Comparison of ENCODE assay signal across 16 cellular contexts in genomic region chr5:140558542-140558941, GRCh38. TPM values are rescaled to one million over a fixed set of nuclear protein-coding genes. Genes with fewer than 3 reads are reported as not detected.
DNase-seq lines count a peak whose midpoint lies in the region; ATAC-seq lines count a peak whose summit lies in the region.
"Had no signal": no experiment of that assay in that cellular context is flagged by ENCODE, and none has a peak within 500 bp of the region (broad histone marks: within the 10 kb centered on the region; RNA-seq: fewer than 3 reads in every experiment).

No MANE protein-coding gene starts in this region.

- peaks cover 15% of the 10 kb centered on the region for H3K79me1 ChIP-seq in mesenchymal stem cell (replicated peaks; ENCODE audit: low read length, poor library complexity, severe bottlenecking)

- H3K4me3 ChIP-seq in mesenchymal stem cell (ENCODE audit: insufficient read depth in 1 of 2, low read depth in 1 of 2, low read length in 2 of 2): no peak overlapping the region
- H3K4me3 ChIP-seq: GM23248 had no signal

- H3K4ac ChIP-seq in mesenchymal stem cell (ENCODE audit: low read depth in 1 of 2, low read length in 2 of 2): no peak overlapping the region

- no peaks in the 10 kb centered on the region for H3K27me3 ChIP-seq in mesenchymal stem cell (ENCODE audit: control insufficient read depth in 1 of 2, insufficient read depth in 1 of 2, low read length in 2 of 2)

- no peak overlapping the region for H4K91ac ChIP-seq in mesenchymal stem cell (ENCODE audit: low read length)

- no peak overlapping the region for H3K4me3 Mint-ChIP-seq in activated CD4-positive, alpha-beta T cell treated with anti-CD3 and anti-CD28 coated beads, Interleukin-2, amount 10 ng/mL, durations not matched to agents 7 days and 5 days
- H3K4me3 Mint-ChIP-seq in activated CD4-positive, alpha-beta T cell treated with anti-CD3 and anti-CD28 coated beads, Interleukin-2, amount 10 ng/mL, durations not matched to agents 24 days and 14 days: no peak overlapping the region
- H3K4me3 Mint-ChIP-seq in activated CD4-positive, alpha-beta memory T cell treated with anti-CD3 and anti-CD28 coated beads for 36 hours: no peak overlapping the region
- no peak overlapping the region for H3K4me3 Mint-ChIP-seq in stimulated activated naive B cell treated with anti-CD40 and anti-IgM and Interleukin-4, amounts not matched to agents 10 μg/mL and 1 μg/mL and 100 μg/mL, for 72 hours

- no peak overlapping the region for H3K27ac ChIP-seq in mesenchymal stem cell (ENCODE audit: low read length, poor library complexity, severe bottlenecking)

- H2BK12ac ChIP-seq in mesenchymal stem cell (ENCODE audit: low read length in 2 of 2): peak overlapping the region in 1 of 2 experiments; percentile 69

- no peak overlapping the region for H3K18ac ChIP-seq in mesenchymal stem cell (ENCODE audit: low read depth in 1 of 2, low read length in 2 of 2)

- H3K9me3 Mint-ChIP-seq in activated CD4-positive, alpha-beta T cell treated with anti-CD3 and anti-CD28 coated beads, Interleukin-2, amount 10 ng/mL, durations not matched to agents 7 days and 5 days: no peaks in the 10 kb centered on the region
- no peaks in the 10 kb centered on the region for H3K9me3 Mint-ChIP-seq in activated CD4-positive, alpha-beta T cell treated with anti-CD3 and anti-CD28 coated beads, Interleukin-2, amount 10 ng/mL, durations not matched to agents 24 days and 14 days
- no peaks in the 10 kb centered on the region for H3K9me3 Mint-ChIP-seq in activated CD4-positive, alpha-beta memory T cell treated with anti-CD3 and anti-CD28 coated beads for 36 hours
- no peaks in the 10 kb centered on the region for H3K9me3 Mint-ChIP-seq in stimulated activated naive B cell treated with anti-CD40 and anti-IgM and Interleukin-4, amounts not matched to agents 10 μg/mL and 1 μg/mL and 100 μg/mL, for 72 hours
- H3K9me3 Mint-ChIP-seq: CD4-positive, CD25-positive, alpha-beta regulatory T cell had no signal

- peaks cover 36% of the 10 kb centered on the region for H3K36me3 Mint-ChIP-seq in activated CD4-positive, alpha-beta T cell treated with anti-CD3 and anti-CD28 coated beads, Interleukin-2, amount 10 ng/mL, durations not matched to agents 7 days and 5 days (ENCODE audit: low read depth)
- peaks cover 31% of the 10 kb centered on the region for H3K36me3 Mint-ChIP-seq in activated CD4-positive, alpha-beta T cell treated with anti-CD3 and anti-CD28 coated beads, Interleukin-2, amount 10 ng/mL, durations not matched to agents 24 days and 14 days (ENCODE audit: low read depth)
- peaks cover 17% of the 10 kb centered on the region for H3K36me3 Mint-ChIP-seq in activated CD4-positive, alpha-beta memory T cell treated with anti-CD3 and anti-CD28 coated beads for 36 hours
- H3K36me3 Mint-ChIP-seq in stimulated activated naive B cell treated with anti-CD40 and anti-IgM and Interleukin-4, amounts not matched to agents 10 μg/mL and 1 μg/mL and 100 μg/mL, for 72 hours: peaks cover 47 to 60% of the 10 kb centered on the region in 2 donors

- no peaks in the 10 kb centered on the region for H3K9me3 ChIP-seq in mesenchymal stem cell (ENCODE audit: control insufficient read depth, low read length)

- no peak overlapping the region for H3K9ac ChIP-seq in mesenchymal stem cell (ENCODE audit: low read length)

- H2BK5ac ChIP-seq in mesenchymal stem cell (ENCODE audit: low read depth, low read length, poor library complexity, severe bottlenecking): no peak overlapping the region

- no peak overlapping the region for H3K23ac ChIP-seq in mesenchymal stem cell (ENCODE audit: low read length in 2 of 2)

- no peak overlapping the region for H2BK120ac ChIP-seq in mesenchymal stem cell (ENCODE audit: low read depth, low read length)

- DNase-seq in activated CD4-positive, alpha-beta T cell treated with anti-CD3 and anti-CD28 coated beads, Interleukin-2, amount 10 ng/mL, durations not matched to agents 7 days and 5 days: no peak
- DNase-seq in activated CD4-positive, alpha-beta T cell treated with anti-CD3 and anti-CD28 coated beads, Interleukin-2, amount 10 ng/mL, durations not matched to agents 24 days and 14 days: no peak
- DNase-seq in activated CD4-positive, alpha-beta memory T cell treated with anti-CD3 and anti-CD28 coated beads for 36 hours: no peak
- no peak for DNase-seq in mesenchymal stem cell
- DNase-seq in stimulated activated naive B cell treated with anti-CD40 and anti-IgM and Interleukin-4, amounts not matched to agents 10 μg/mL and 1 μg/mL and 100 μg/mL, for 72 hours: no peak
- no peak for DNase-seq in iPS-NIHi7 (ENCODE audit: extremely low spot score)
- DNase-seq in OCI-M2 (lab: John Stamatoyannopoulos, UW; ENCODE audit: unreplicated experiment): no peak
- no peak for DNase-seq in NAMALWA (ENCODE audit: low spot score)
- DNase-seq: activated CD8-positive, alpha-beta memory T cell treated with anti-CD3 and anti-CD28 coated beads for 24 hours; activated effector memory CD4-positive, alpha-beta T cell treated with anti-CD3 and anti-CD28 coated beads, Interleukin-2, amount 50 U/mL, for 16 hours; CD4-positive, CD25-positive, alpha-beta regulatory T cell; GM23248; left cardiac atrium; NCI-H1092 treated with DMSO at 0.1 percent for 48 hours had no signal

- peaks cover 14% of the 10 kb centered on the region for H3K4me1 ChIP-seq in mesenchymal stem cell (ENCODE audit: control insufficient read depth, insufficient read depth, low read depth, low read length)

- H3K4me1 Mint-ChIP-seq in activated CD4-positive, alpha-beta T cell treated with anti-CD3 and anti-CD28 coated beads, Interleukin-2, amount 10 ng/mL, durations not matched to agents 7 days and 5 days: peaks cover 52% of the 10 kb centered on the region
- H3K4me1 Mint-ChIP-seq in activated CD4-positive, alpha-beta T cell treated with anti-CD3 and anti-CD28 coated beads, Interleukin-2, amount 10 ng/mL, durations not matched to agents 24 days and 14 days: peaks cover 48% of the 10 kb centered on the region
- peaks cover 43% of the 10 kb centered on the region for H3K4me1 Mint-ChIP-seq in activated CD4-positive, alpha-beta memory T cell treated with anti-CD3 and anti-CD28 coated beads for 36 hours (ENCODE audit: low read depth)
- peaks cover 43 to 57% of the 10 kb centered on the region in 2 donors for H3K4me1 Mint-ChIP-seq in stimulated activated naive B cell treated with anti-CD40 and anti-IgM and Interleukin-4, amounts not matched to agents 10 μg/mL and 1 μg/mL and 100 μg/mL, for 72 hours

- H3K27ac Mint-ChIP-seq in activated CD4-positive, alpha-beta T cell treated with anti-CD3 and anti-CD28 coated beads, Interleukin-2, amount 10 ng/mL, durations not matched to agents 7 days and 5 days: peak overlapping the region; percentile 90
- no peak overlapping the region for H3K27ac Mint-ChIP-seq in activated CD4-positive, alpha-beta T cell treated with anti-CD3 and anti-CD28 coated beads, Interleukin-2, amount 10 ng/mL, durations not matched to agents 24 days and 14 days
- H3K27ac Mint-ChIP-seq in activated CD4-positive, alpha-beta memory T cell treated with anti-CD3 and anti-CD28 coated beads for 36 hours: peak overlapping the region; percentile 90
- peak overlapping the region; percentile 97 for H3K27ac Mint-ChIP-seq in stimulated activated naive B cell treated with anti-CD40 and anti-IgM and Interleukin-4, amounts not matched to agents 10 μg/mL and 1 μg/mL and 100 μg/mL, for 72 hours

- POLR2A ChIA-PET in activated CD4-positive, alpha-beta T cell treated with anti-CD3 and anti-CD28 coated beads, Interleukin-2, amount 10 ng/mL, durations not matched to agents 7 days and 5 days (lab: Charles Lee): no interaction called here
- POLR2A ChIA-PET in activated CD4-positive, alpha-beta memory T cell treated with anti-CD3 and anti-CD28 coated beads for 36 hours (lab: Charles Lee): interaction anchor here (1.3 kb wide), 1 partner anchor 107 kb away, joined by 3 read pairs; no protein-coding TSS in a partner anchor

- no peak overlapping the region for H3K4me2 ChIP-seq in mesenchymal stem cell (ENCODE audit: low read length, poor library complexity, severe bottlenecking)

- H4K8ac ChIP-seq in mesenchymal stem cell (ENCODE audit: low read length): peak overlapping the region; percentile 87

- H3K36me3 ChIP-seq in mesenchymal stem cell (ENCODE audit: control insufficient read depth in 1 of 2, insufficient read depth in 2 of 2, low read depth in 1 of 2, low read length in 2 of 2): peaks cover 26 to 47% of the 10 kb centered on the region in 2 experiments

- ATAC-seq in stimulated activated naive B cell treated with anti-CD40 and anti-IgM and Interleukin-4, amounts not matched to agents 10 μg/mL and 1 μg/mL and 100 μg/mL, for 72 hours (replicated peaks): no peak
- ATAC-seq: left cardiac atrium had no signal

- WGBS in mesenchymal stem cell: 98% methylated on average over 9 of the region's 9 CpGs

- intact Hi-C loops in activated CD4-positive, alpha-beta T cell treated with anti-CD3 and anti-CD28 coated beads, Interleukin-2, amount 10 ng/mL, durations not matched to agents 24 days and 14 days (cut with micrococcal nuclease): loop anchor here (5.0 to 10.0 kb wide), 3 partner anchors 306 to 446 kb away; partner anchors contain the start of genes CYSTM1 and PURA
- intact Hi-C loops in activated CD4-positive, alpha-beta memory T cell treated with anti-CD3 and anti-CD28 coated beads for 36 hours (cut with micrococcal nuclease): loop anchor here (5.0 to 10.0 kb wide), 2 partner anchors 196 to 454 kb away; partner anchors contain the start of gene SLC4A9

- H3K14ac ChIP-seq in mesenchymal stem cell (ENCODE audit: low read length in 2 of 2): no peak overlapping the region

- H2BK15ac ChIP-seq in mesenchymal stem cell (ENCODE audit: low read depth, poor library complexity, severe bottlenecking): no peak overlapping the region

- no peaks in the 10 kb centered on the region for H3K27me3 Mint-ChIP-seq in activated CD4-positive, alpha-beta T cell treated with anti-CD3 and anti-CD28 coated beads, Interleukin-2, amount 10 ng/mL, durations not matched to agents 7 days and 5 days
- H3K27me3 Mint-ChIP-seq in activated CD4-positive, alpha-beta T cell treated with anti-CD3 and anti-CD28 coated beads, Interleukin-2, amount 10 ng/mL, durations not matched to agents 24 days and 14 days: no peaks in the 10 kb centered on the region
- no peaks in the 10 kb centered on the region for H3K27me3 Mint-ChIP-seq in activated CD4-positive, alpha-beta memory T cell treated with anti-CD3 and anti-CD28 coated beads for 36 hours
- no peaks in the 10 kb centered on the region for H3K27me3 Mint-ChIP-seq in stimulated activated naive B cell treated with anti-CD40 and anti-IgM and Interleukin-4, amounts not matched to agents 10 μg/mL and 1 μg/mL and 100 μg/mL, for 72 hours
- H3K27me3 Mint-ChIP-seq: CD4-positive, CD25-positive, alpha-beta regulatory T cell had no signal

- peak overlapping the region; percentile 11 for H2AK5ac ChIP-seq in mesenchymal stem cell (ENCODE audit: low read length, severe bottlenecking)

- CTCF ChIA-PET in activated CD4-positive, alpha-beta T cell treated with anti-CD3 and anti-CD28 coated beads, Interleukin-2, amount 10 ng/mL, durations not matched to agents 7 days and 5 days (lab: Charles Lee): interaction anchor here (0.7 to 1.9 kb wide), 3 partner anchors 10 to 87 kb away, joined by 3 to 13 read pairs (median 3); partner anchors contain the start of gene EIF4EBP3
- CTCF ChIA-PET in activated CD4-positive, alpha-beta memory T cell treated with anti-CD3 and anti-CD28 coated beads for 36 hours (lab: Charles Lee): interaction anchor here (1.4 kb wide), 1 partner anchor 76 kb away, joined by 3 read pairs; no protein-coding TSS in a partner anchor

- H2AFZ ChIP-seq in mesenchymal stem cell (ENCODE audit: low read depth, low read length): no peak overlapping the region

RNA-seq across cellular contexts. Expression of gene SRA1, which starts 1.3 kb away (rescaled TPM):
- total RNA-seq in activated CD4-positive, alpha-beta T cell treated with anti-CD3 and anti-CD28 coated beads, Interleukin-2, amount 10 ng/mL, durations not matched to agents 7 days and 5 days: 10 to 100 TPM; 32.4 to 38.0 TPM
- total RNA-seq in activated CD4-positive, alpha-beta T cell treated with anti-CD3 and anti-CD28 coated beads, Interleukin-2, amount 10 ng/mL, durations not matched to agents 24 days and 14 days: 53.8 and 54.9 TPM in 2 replicates
- 10 to 100 TPM; 46.0 to 46.7 TPM for total RNA-seq in activated CD4-positive, alpha-beta memory T cell treated with anti-CD3 and anti-CD28 coated beads for 36 hours
- polyA plus RNA-seq in mesenchymal stem cell (2013, experiment 1 of 2): 48.4 TPM
- polyA plus RNA-seq in mesenchymal stem cell (2013, experiment 2 of 2): 46.7 TPM

RNA-seq across cellular contexts. Expression of gene APBB3, which starts 5.9 kb away (rescaled TPM):
- 10 to 100 TPM; 28.5 to 32.8 TPM for total RNA-seq in activated CD4-positive, alpha-beta T cell treated with anti-CD3 and anti-CD28 coated beads, Interleukin-2, amount 10 ng/mL, durations not matched to agents 7 days and 5 days
- 16.5 and 17.8 TPM in 2 replicates for total RNA-seq in activated CD4-positive, alpha-beta T cell treated with anti-CD3 and anti-CD28 coated beads, Interleukin-2, amount 10 ng/mL, durations not matched to agents 24 days and 14 days
- total RNA-seq in activated CD4-positive, alpha-beta memory T cell treated with anti-CD3 and anti-CD28 coated beads for 36 hours: 10 to 100 TPM; 16.3 to 16.8 TPM
- 9.6 TPM for polyA plus RNA-seq in mesenchymal stem cell (2013, experiment 1 of 2)
- 9.5 TPM for polyA plus RNA-seq in mesenchymal stem cell (2013, experiment 2 of 2)

RNA-seq across cellular contexts. Expression of gene SLC35A4, which starts 6.1 kb away (rescaled TPM):
- total RNA-seq in activated CD4-positive, alpha-beta T cell treated with anti-CD3 and anti-CD28 coated beads, Interleukin-2, amount 10 ng/mL, durations not matched to agents 7 days and 5 days: 10 to 100 TPM; 84.0 to 96.6 TPM
- 105 and 106 TPM in 2 replicates for total RNA-seq in activated CD4-positive, alpha-beta T cell treated with anti-CD3 and anti-CD28 coated beads, Interleukin-2, amount 10 ng/mL, durations not matched to agents 24 days and 14 days
- total RNA-seq in activated CD4-positive, alpha-beta memory T cell treated with anti-CD3 and anti-CD28 coated beads for 36 hours: 10 to 100 TPM; 68.7 to 69.7 TPM
- 70.3 TPM for polyA plus RNA-seq in mesenchymal stem cell (2013, experiment 1 of 2)
- polyA plus RNA-seq in mesenchymal stem cell (2013, experiment 2 of 2): 71.3 TPM

RNA-seq across cellular contexts. Expression of gene EIF4EBP3, which starts 11.1 kb away (rescaled TPM):
- total RNA-seq in activated CD4-positive, alpha-beta T cell treated with anti-CD3 and anti-CD28 coated beads, Interleukin-2, amount 10 ng/mL, durations not matched to agents 7 days and 5 days: 1 to 10 TPM; 9.5 to 9.7 TPM
- 13.8 and 13.9 TPM in 2 replicates for total RNA-seq in activated CD4-positive, alpha-beta T cell treated with anti-CD3 and anti-CD28 coated beads, Interleukin-2, amount 10 ng/mL, durations not matched to agents 24 days and 14 days
- 10 to 100 TPM; 15.7 to 16.6 TPM for total RNA-seq in activated CD4-positive, alpha-beta memory T cell treated with anti-CD3 and anti-CD28 coated beads for 36 hours
- polyA plus RNA-seq in mesenchymal stem cell (2013, experiment 1 of 2): 8.9 TPM
- polyA plus RNA-seq in mesenchymal stem cell (2013, experiment 2 of 2): 8.2 TPM
- total RNA-seq: A172, Daoy had no signal
